In genomic region chr11:3165152-3165705, GRCh38 we compare ENCODE assay signal across 8 cellular contexts. TPM values are rescaled to one million over a fixed set of nuclear protein-coding genes. Genes with fewer than 3 reads are reported as not detected.
DNase-seq lines count a peak whose midpoint lies in the region; ATAC-seq and TF ChIP-seq lines count a peak whose summit lies in the region.

Gene OSBPL5, minus strand, starts transcription at chr11:3165310. Its CDS starts 36,162 bp downstream, at chr11:3129148.

- H3K27ac Mint-ChIP-seq in Calu3 (ENCODE audit: unreplicated experiment): peak within 1 kb of the TSS; percentile 50

- in situ Hi-C loops in endometrial microvascular endothelial cells (cut with HindIII; ENCODE audit: inconsistent ontology term, low pct_unique_long_range_greater_than_20kb, low sequenced_read_pairs): no loop called here

- no peaks in the 10 kb centered on the region for H3K9me3 Mint-ChIP-seq in Calu3 (ENCODE audit: low read depth, unreplicated experiment)

- DNase-seq in Calu3 (peak; percentile 61), NCI-H2196 treated with DMSO at 0.1 percent for 48 hours (lab: John Stamatoyannopoulos, UW; ENCODE audit: unreplicated experiment) (peak; percentile 6), medulla oblongata (ENCODE audit: extremely low spot score) (peak; percentile 66)
- DNase-seq in activated CD8-positive, alpha-beta memory T cell treated with anti-CD3 and anti-CD28 coated beads, Interleukin-2, amount 50 U/mL, for 48 hours: peak; percentile 79
- peak in 2 of 3 experiments; percentile 9 to 33 for DNase-seq in stimulated activated CD4-positive, alpha-beta T cell treated with anti-CD3 and anti-CD28 coated beads, TNF-alpha, amount 100 ng/mL, for 4 hours (ENCODE audit: low read depth in 3 of 3)

- peaks cover 17% of the 10 kb centered on the region for H3K36me3 Mint-ChIP-seq in Calu3 (ENCODE audit: insufficient read depth, unreplicated experiment)

- peak within 1 kb of the TSS; percentile 70 for H3K4me3 Mint-ChIP-seq in Calu3 (ENCODE audit: low read depth, unreplicated experiment)

- CTCF ChIA-PET in Calu3 (lab: Charles Lee): no interaction called here

- H3K4me1 Mint-ChIP-seq in Calu3 (ENCODE audit: low read depth, unreplicated experiment): peaks cover 16% of the 10 kb centered on the region

- H3K27me3 Mint-ChIP-seq in Calu3 (ENCODE audit: unreplicated experiment): peaks cover 62% of the 10 kb centered on the region

- TF ChIP-seq CTCF in Calu3 (IDR thresholded peaks at IDR 0.05; ENCODE audit: unreplicated experiment): no peak

- ATAC-seq in HG03378 (IDR thresholded peaks at IDR 0.05; ENCODE audit: unreplicated experiment): no peak
- no peak for ATAC-seq in HG03460 (IDR thresholded peaks at IDR 0.05; ENCODE audit: unreplicated experiment)

- no TSS peak for BruUV-seq in Calu3 (replicated peaks; lab: Mats Ljungman, UMichigan)

- intact Hi-C loops in Calu3 (cut with micrococcal nuclease; ENCODE audit: unreplicated experiment): no loop called here

RNA-seq across cellular contexts. Expression of gene OSBPL5, which starts in this region (rescaled TPM):
- total RNA-seq in Calu3 (2022) (6.1 and 7.1 TPM in 2 replicates), endometrial microvascular endothelial cells (ENCODE audit: inconsistent ontology term) (28.2 TPM)

Comparison
In these comparisons a context has a peak if more than half of its experiments do, and no peak if none do; other contexts are left out.
1. DNase-seq: peak in every context shown above with its lines; median percentile 79 in activated CD8-positive, alpha-beta memory T cell treated with anti-CD3 and anti-CD28 coated beads, Interleukin-2, amount 50 U/mL, for 48 hours; 66 in medulla oblongata; 61 in Calu3; 21 in stimulated activated CD4-positive, alpha-beta T cell treated with anti-CD3 and anti-CD28 coated beads, TNF-alpha, amount 100 ng/mL, for 4 hours; 6 in NCI-H2196 treated with DMSO at 0.1 percent for 48 hours.